11 cellular contexts compared by ENCODE assay signal in genomic region chr10:119316002-119316358, GRCh38.
DNase-seq lines count a peak whose midpoint lies in the region; ATAC-seq and TF ChIP-seq lines count a peak whose summit lies in the region.
"Had no signal": no experiment of that assay in that cellular context is flagged by ENCODE, and none has a peak within 500 bp of the region (broad histone marks: within the 10 kb centered on the region; RNA-seq: fewer than 3 reads in every experiment).

No MANE protein-coding gene starts in this region.

- peaks cover 71% of the 10 kb centered on the region for H3K4me1 Mint-ChIP-seq in brain
- H3K4me1 Mint-ChIP-seq in naive B cell, result peaks cover 80 to 95% (median 93%) of the 10 kb centered on the region in 3 donors

- peak overlapping the region; percentile 90 for H3K9ac ChIP-seq in GM23248
- H3K9ac ChIP-seq: parathyroid adenoma had no signal

- no peak overlapping the region for H3K4me3 ChIP-seq in A673 (ENCODE audit: low read depth, low read length, poor library complexity, severe bottlenecking)
- no peak overlapping the region for H3K4me3 ChIP-seq in GM23248

- POLR2A ChIA-PET in A673 (lab: Charles Lee; ENCODE audit: low non-redundant PET), result no interaction called here

- H3K36me3 ChIP-seq in A673 (ENCODE audit: insufficient read depth, low read length, poor library complexity, severe bottlenecking), result no peaks in the 10 kb centered on the region
- no peaks in the 10 kb centered on the region for H3K36me3 ChIP-seq in GM23248 (ENCODE audit: low read depth)

- no peaks in the 10 kb centered on the region for H4K20me1 ChIP-seq in GM23248 (ENCODE audit: insufficient read depth)

- H3K27ac ChIP-seq in A673 (ENCODE audit: low read depth, low read length, poor library complexity, severe bottlenecking), result peak overlapping the region; percentile 85
- H3K27ac ChIP-seq in GM23248, result peak overlapping the region; percentile 99

- WGBS in GM23248 (ENCODE audit: low coverage in 1 of 2, low lambda C conversion rate in 2 of 2, missing lambda C conversion rate in 2 of 2), 2 experiments, result 100% methylated on average over 2 of the region's 2 CpGs

- intact Hi-C loops in A673 (cut with micrococcal nuclease; ENCODE audit: unreplicated experiment), result no loop called here

- peaks cover 30% of the 10 kb centered on the region for H3F3A ChIP-seq in GM23248 (ENCODE audit: insufficient read depth)

- H3K27me3 ChIP-seq in A673 (replicated peaks; ENCODE audit: insufficient read depth, low read depth, low read length, poor library complexity) (no peaks in the 10 kb centered on the region), GM23248 (replicated peaks; ENCODE audit: insufficient read depth) (no peaks in the 10 kb centered on the region)

- peaks cover 63% of the 10 kb centered on the region for H3K79me2 ChIP-seq in GM23248 (ENCODE audit: insufficient read depth)

- H3K9me3 Mint-ChIP-seq in brain (peaks cover 0 to 3% (median 0%) of the 10 kb centered on the region in 5 experiments), naive B cell (peaks cover 0 to 7% (median 1%) of the 10 kb centered on the region in 7 donors)

- DNase-seq in A673 (ENCODE audit: low spot score) (no peak), GM23248 (no peak), naive B cell (no peak), GM10266 (ENCODE audit: extremely low spot score) (no peak), HuH-7 (ENCODE audit: low spot score) (no peak)
- DNase-seq: NCI-H2029 had no signal

- peaks cover 2% of the 10 kb centered on the region for H3K36me3 Mint-ChIP-seq in brain
- peaks cover 1 to 23% of the 10 kb centered on the region in 2 donors for H3K36me3 Mint-ChIP-seq in naive B cell

- no peaks in the 10 kb centered on the region for H3K9me2 ChIP-seq in GM23248 (ENCODE audit: insufficient read depth)

- no peak overlapping the region for H2AFZ ChIP-seq in GM23248
- H2AFZ ChIP-seq: parathyroid adenoma had no signal

- TF ChIP-seq CTCF in A673 (conservative IDR thresholded peaks at IDR 0.05; ENCODE audit: low read depth, low read length) (no peak), brain (conservative IDR thresholded peaks at IDR 0.05) (no peak), GM10266 (IDR thresholded peaks at IDR 0.05; ENCODE audit: control insufficient read depth, insufficient read depth, low read depth, missing control alignments) (no peak)

- ATAC-seq in naive B cell (ENCODE audit: low read depth in 2 of 2) (no peak), GM21515 (IDR thresholded peaks at IDR 0.05; ENCODE audit: unreplicated experiment) (no peak), esophagus mucosa (no peak)

- in situ Hi-C loops in GM23248 (cut with MboI), result no loop called here

- no peak overlapping the region for H3K4me3 Mint-ChIP-seq in brain
- no peak overlapping the region for H3K4me3 Mint-ChIP-seq in naive B cell

- peak overlapping the region; percentile 72 for H3K4me2 ChIP-seq in GM23248 (ENCODE audit: unreplicated experiment)

- peak overlapping the region in 4 of 5 experiments; percentile 72 to 96 (median 78) for H3K27ac Mint-ChIP-seq in brain
- H3K27ac Mint-ChIP-seq in naive B cell, result peak overlapping the region in 5 of 6 donors; percentile 9 to 89 (median 77)

- CTCF ChIA-PET in A673 (lab: Charles Lee), result no interaction called here

- H3K27me3 Mint-ChIP-seq in brain (no peaks in the 10 kb centered on the region), naive B cell (no peaks in the 10 kb centered on the region)
- H3K27me3 Mint-ChIP-seq: IgD-negative memory B cell had no signal

- BruUV-seq in A673 (replicated peaks; lab: Mats Ljungman, UMichigan), result TSS peak; percentile 30

- H3K4me1 ChIP-seq in A673 (ENCODE audit: insufficient read depth, low read length, poor library complexity, severe bottlenecking), result peaks cover 61% of the 10 kb centered on the region
- peaks cover 38% of the 10 kb centered on the region for H3K4me1 ChIP-seq in GM23248 (ENCODE audit: insufficient read depth)

- H3K9me3 ChIP-seq in A673 (ENCODE audit: low read depth, low read length, poor library complexity, severe bottlenecking), result no peaks in the 10 kb centered on the region
- no peaks in the 10 kb centered on the region for H3K9me3 ChIP-seq in GM23248 (ENCODE audit: low read depth)
